9 cellular contexts compared by ENCODE assay signal in the genomic region with DNA sequence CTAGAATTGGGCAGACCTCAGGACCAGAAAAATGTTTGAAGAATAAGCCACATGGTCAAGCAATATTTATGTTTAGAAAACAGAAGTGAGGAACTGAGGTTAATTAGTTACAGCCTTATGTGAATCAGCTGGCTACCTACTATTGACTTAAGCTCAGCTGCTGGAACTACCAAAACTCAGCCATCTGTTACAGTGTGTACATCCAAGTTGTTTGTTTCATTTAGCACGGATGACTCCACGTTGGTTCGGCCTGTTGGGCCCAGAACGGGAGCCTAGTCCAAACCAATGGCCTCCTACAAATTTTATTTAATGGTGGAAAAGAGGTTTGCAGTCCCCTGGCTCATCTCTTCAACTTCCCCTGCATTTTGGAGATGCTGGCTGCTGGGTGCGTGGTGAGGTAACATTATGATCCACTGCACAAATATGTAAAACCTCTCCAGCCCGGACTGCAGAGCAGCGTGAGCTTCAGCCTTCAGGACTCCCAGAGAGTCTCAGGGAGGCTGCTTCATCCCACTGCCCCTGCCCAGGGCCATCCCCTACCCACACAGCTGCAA.
DNase-seq lines count a peak whose midpoint lies in the region; FAIRE-seq and TF ChIP-seq lines count a peak whose summit lies in the region.
"Had no signal": no experiment of that assay in that cellular context is flagged by ENCODE, and none has a peak within 500 bp of the region (broad histone marks: within the 10 kb centered on the region; RNA-seq: fewer than 3 reads in every experiment).

No MANE protein-coding gene starts in this region.

- peaks cover 91% of the 10 kb centered on the region for H3F3A ChIP-seq in GM23248 (ENCODE audit: insufficient read depth)

- H3K4me2 ChIP-seq in GM23248 (ENCODE audit: unreplicated experiment), result peak overlapping the region; percentile 43

- H3K9me2 ChIP-seq in GM23248 (ENCODE audit: insufficient read depth), result no peaks in the 10 kb centered on the region

- H4K20me1 ChIP-seq in GM23248 (ENCODE audit: insufficient read depth), result no peaks in the 10 kb centered on the region

- in situ Hi-C loops in GM23248 (cut with MboI), result loop anchor here (10.0 kb wide), 1 partner anchor 384 kb away; no protein-coding TSS in a partner anchor

- intact Hi-C loops in activated T-helper 2 cell treated with anti-CD3 and anti-CD28 coated beads, Interferon-gamma antibody, Interleukin-2, Interleukin-4, amounts not matched to agents 10 μg/mL and 5 μg/mL and 100 μg/mL, durations not matched to agents 14 hours and 24 hours and 36 hours (cut with micrococcal nuclease), result no loop called here

- no peak overlapping the region for H2AFZ ChIP-seq in GM23248

- H3K4me1 Mint-ChIP-seq in activated T-helper 2 cell treated with anti-CD3 and anti-CD28 coated beads, Interferon-gamma antibody, Interleukin-2, Interleukin-4, amounts not matched to agents 10 μg/mL and 5 μg/mL and 100 μg/mL, durations not matched to agents 14 hours and 24 hours and 36 hours (ENCODE audit: low read depth), result no peaks in the 10 kb centered on the region

- H3K27ac ChIP-seq in GM23248, result peak overlapping the region; percentile 99
- H3K27ac ChIP-seq: HL-60 had no signal

- DNase-seq in EH (ENCODE audit: low read depth) (peak; percentile 94), GM23248 (peak; percentile 94), NCI-H1694 (lab: John Stamatoyannopoulos, UW) (peak; percentile 46), epithelial cell of esophagus (ENCODE audit: low read depth) (peak; percentile 73), skeletal muscle cell (ENCODE audit: low read depth) (peak; percentile 85), GM12892 (ENCODE audit: insufficient read length) (no peak), SKM-1 (lab: John Stamatoyannopoulos, UW; ENCODE audit: unreplicated experiment) (no peak)
- no peak for DNase-seq in activated T-helper 2 cell treated with anti-CD3 and anti-CD28 coated beads, Interferon-gamma antibody, Interleukin-2, Interleukin-4, amounts not matched to agents 10 μg/mL and 5 μg/mL and 100 μg/mL, durations not matched to agents 14 hours and 24 hours and 36 hours (ENCODE audit: low spot score)

- H3K9ac ChIP-seq in GM23248, result peak overlapping the region; percentile 89

- no peaks in the 10 kb centered on the region for H3K79me2 ChIP-seq in GM23248 (ENCODE audit: insufficient read depth)

- H3K4me3 ChIP-seq in GM23248, result peak overlapping the region; percentile 47
- H3K4me3 ChIP-seq in epithelial cell of esophagus (ENCODE audit: low read length), result no peak overlapping the region
- H3K4me3 ChIP-seq in skeletal muscle cell (ENCODE audit: low read depth, low read length), result no peak overlapping the region

- no peaks in the 10 kb centered on the region for H3K9me3 ChIP-seq in GM23248 (ENCODE audit: low read depth)

- no peak for TF ChIP-seq CTCF in epithelial cell of esophagus (IDR thresholded peaks at IDR 0.05; ENCODE audit: insufficient read depth, low read depth, low read length, missing control alignments)

- H3K4me1 ChIP-seq in GM23248 (ENCODE audit: insufficient read depth), result peaks cover 86% of the 10 kb centered on the region

- H3K36me3 ChIP-seq in GM23248 (ENCODE audit: low read depth), result no peaks in the 10 kb centered on the region

- TF ChIP-seq POLR2A in GM12892 (IDR thresholded peaks at IDR 0.05; ENCODE audit: low read depth, low read length), result no peak

- H3K9me3 Mint-ChIP-seq in activated T-helper 2 cell treated with anti-CD3 and anti-CD28 coated beads, Interferon-gamma antibody, Interleukin-2, Interleukin-4, amounts not matched to agents 10 μg/mL and 5 μg/mL and 100 μg/mL, durations not matched to agents 14 hours and 24 hours and 36 hours, result no peaks in the 10 kb centered on the region

- H3K4me3 Mint-ChIP-seq in activated T-helper 2 cell treated with anti-CD3 and anti-CD28 coated beads, Interferon-gamma antibody, Interleukin-2, Interleukin-4, amounts not matched to agents 10 μg/mL and 5 μg/mL and 100 μg/mL, durations not matched to agents 14 hours and 24 hours and 36 hours (ENCODE audit: low read depth), result no peak overlapping the region

- no peaks in the 10 kb centered on the region for H3K27me3 Mint-ChIP-seq in activated T-helper 2 cell treated with anti-CD3 and anti-CD28 coated beads, Interferon-gamma antibody, Interleukin-2, Interleukin-4, amounts not matched to agents 10 μg/mL and 5 μg/mL and 100 μg/mL, durations not matched to agents 14 hours and 24 hours and 36 hours (ENCODE audit: low read depth)

- H3K27ac Mint-ChIP-seq in activated T-helper 2 cell treated with anti-CD3 and anti-CD28 coated beads, Interferon-gamma antibody, Interleukin-2, Interleukin-4, amounts not matched to agents 10 μg/mL and 5 μg/mL and 100 μg/mL, durations not matched to agents 14 hours and 24 hours and 36 hours, result no peak overlapping the region

- no peaks in the 10 kb centered on the region for H3K27me3 ChIP-seq in GM23248 (replicated peaks; ENCODE audit: insufficient read depth)

- no peaks in the 10 kb centered on the region for H3K36me3 Mint-ChIP-seq in activated T-helper 2 cell treated with anti-CD3 and anti-CD28 coated beads, Interferon-gamma antibody, Interleukin-2, Interleukin-4, amounts not matched to agents 10 μg/mL and 5 μg/mL and 100 μg/mL, durations not matched to agents 14 hours and 24 hours and 36 hours (ENCODE audit: low read depth)

- no peak for FAIRE-seq in GM12892 (lab: Jason Lieb, UNC)

- WGBS in GM23248 (ENCODE audit: low coverage in 1 of 2, low lambda C conversion rate in 2 of 2, missing lambda C conversion rate in 2 of 2), 2 experiments, result 0 to 2% methylated on average over 7 of the region's 7 CpGs

Comparison
In these comparisons a context has a peak if more than half of its experiments do, and no peak if none do; other contexts are left out.
1. DNase-seq: peak in EH (single experiment), GM23248 (single experiment), NCI-H1694 (single experiment), epithelial cell of esophagus (single experiment) and skeletal muscle cell (single experiment); none in GM12892 (single experiment), SKM-1 (single experiment) and activated T-helper 2 cell treated with anti-CD3 and anti-CD28 coated beads, Interferon-gamma antibody, Interleukin-2, Interleukin-4, amounts not matched to agents 10 μg/mL and 5 μg/mL and 100 μg/mL, durations not matched to agents 14 hours and 24 hours and 36 hours (single experiment).